Comparison of ENCODE assay signal across 14 cellular contexts in the genomic region with DNA sequence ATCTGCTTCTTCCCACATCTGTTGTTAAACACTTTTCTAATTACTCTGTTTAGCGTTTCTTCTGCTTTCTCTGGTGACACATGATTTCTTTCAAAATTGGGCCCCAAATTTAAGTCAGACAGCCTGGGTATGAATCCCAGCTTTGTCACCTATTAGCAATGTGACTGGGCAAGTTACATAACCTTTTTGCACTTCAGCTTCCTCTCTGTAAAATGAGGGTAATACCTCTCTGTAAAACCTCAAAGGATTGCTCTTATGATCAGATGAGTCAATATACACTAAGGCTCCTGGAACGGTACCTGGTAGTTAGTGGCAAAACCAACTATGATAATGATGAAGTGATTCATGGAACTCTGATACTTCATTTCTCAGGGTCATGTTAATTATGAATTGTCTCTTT. TPM values are rescaled to one million over a fixed set of nuclear protein-coding genes. Genes with fewer than 3 reads are reported as not detected.
DNase-seq lines count a peak whose midpoint lies in the region; FAIRE-seq and TF ChIP-seq lines count a peak whose summit lies in the region.
"Had no signal": no experiment of that assay in that cellular context is flagged by ENCODE, and none has a peak within 500 bp of the region (broad histone marks: within the 10 kb centered on the region; RNA-seq: fewer than 3 reads in every experiment).

No MANE protein-coding gene starts in this region.

- H3K36me3 ChIP-seq in astrocyte (ENCODE audit: insufficient read depth, low read length) (peaks cover 57% of the 10 kb centered on the region), SJCRH30 (peaks cover 75% of the 10 kb centered on the region), MM.1S (replicated peaks; ENCODE audit: insufficient read depth, low read length) (peaks cover 22% of the 10 kb centered on the region)
- H3K36me3 ChIP-seq: gastroesophageal sphincter, thoracic aorta had no signal

- H3K9me3 ChIP-seq in astrocyte (ENCODE audit: insufficient read depth, low read depth, low read length) (no peaks in the 10 kb centered on the region), SJCRH30 (replicated peaks) (no peaks in the 10 kb centered on the region), MM.1S (replicated peaks; ENCODE audit: insufficient read depth, low read length) (no peaks in the 10 kb centered on the region)
- H3K9me3 ChIP-seq: colonic mucosa, gastroesophageal sphincter, thoracic aorta had no signal

- H3K4me3 Mint-ChIP-seq in astrocyte (ENCODE audit: unreplicated experiment) (no peak overlapping the region), progenitor cell of endocrine pancreas (ENCODE audit: low read depth) (no peak overlapping the region)
- H3K4me3 Mint-ChIP-seq: naive thymus-derived CD4-positive, alpha-beta T cell had no signal

- H3K4me1 Mint-ChIP-seq in astrocyte (ENCODE audit: low read depth, unreplicated experiment): peaks cover 16% of the 10 kb centered on the region
- H3K4me1 Mint-ChIP-seq in progenitor cell of endocrine pancreas (ENCODE audit: low read depth): no peaks in the 10 kb centered on the region

- H3K9me3 Mint-ChIP-seq in astrocyte (ENCODE audit: unreplicated experiment): no peaks in the 10 kb centered on the region
- H3K9me3 Mint-ChIP-seq in progenitor cell of endocrine pancreas (ENCODE audit: low read depth): no peaks in the 10 kb centered on the region

- no peak for FAIRE-seq in astrocyte (lab: Jason Lieb, UNC)
- FAIRE-seq: GM12891 had no signal

- H2AFZ ChIP-seq in astrocyte (ENCODE audit: low read depth, low read length): no peak overlapping the region
- H2AFZ ChIP-seq in MM.1S (ENCODE audit: low read length): no peak overlapping the region

- H3K36me3 Mint-ChIP-seq in astrocyte (ENCODE audit: low read depth, unreplicated experiment) (peaks cover 15% of the 10 kb centered on the region), progenitor cell of endocrine pancreas (ENCODE audit: insufficient read depth) (peaks cover 6% of the 10 kb centered on the region)

- H3K27ac Mint-ChIP-seq in astrocyte (ENCODE audit: unreplicated experiment): peak overlapping the region; percentile 49
- H3K27ac Mint-ChIP-seq in progenitor cell of endocrine pancreas: no peak overlapping the region

- H3K4me2 ChIP-seq in astrocyte (ENCODE audit: low read length): peak overlapping the region; percentile 53
- H3K4me2 ChIP-seq in MM.1S (ENCODE audit: low read depth, low read length): no peak overlapping the region

- TF ChIP-seq CTCF in astrocyte (IDR thresholded peaks at IDR 0.05; ENCODE audit: insufficient read depth, low read depth, low read length) (no peak), progenitor cell of endocrine pancreas (IDR thresholded peaks at IDR 0.05; ENCODE audit: unreplicated experiment) (no peak), MM.1S (IDR thresholded peaks at IDR 0.05; ENCODE audit: low read length) (no peak)

- H3K4me3 ChIP-seq in astrocyte (ENCODE audit: insufficient read depth, low read depth, low read length) (no peak overlapping the region), SJCRH30 (no peak overlapping the region), MM.1S (ENCODE audit: low read length) (no peak overlapping the region)
- H3K4me3 ChIP-seq: colonic mucosa, gastroesophageal sphincter, thoracic aorta had no signal

- peaks cover 16% of the 10 kb centered on the region for H3K79me2 ChIP-seq in astrocyte (ENCODE audit: insufficient read depth, low read length)
- H3K79me2 ChIP-seq in MM.1S (ENCODE audit: low read length): 0 out of 2 replicates have a peak, but pooled peaks cover 3% of the 10 kb centered on the region

- peak overlapping the region; percentile 74 for H3K9ac ChIP-seq in astrocyte (ENCODE audit: low read length)
- H3K9ac ChIP-seq in MM.1S (ENCODE audit: low read length): no peak overlapping the region

- H3K27me3 Mint-ChIP-seq in astrocyte (ENCODE audit: low read depth, unreplicated experiment): no peaks in the 10 kb centered on the region
- no peaks in the 10 kb centered on the region for H3K27me3 Mint-ChIP-seq in progenitor cell of endocrine pancreas
- H3K27me3 Mint-ChIP-seq: naive thymus-derived CD4-positive, alpha-beta T cell had no signal

- no peaks in the 10 kb centered on the region for H3K9me2 ChIP-seq in MM.1S (replicated peaks; ENCODE audit: insufficient read depth, low read length)

- H3K27me3 ChIP-seq in astrocyte (ENCODE audit: insufficient read depth, low read length): no peaks in the 10 kb centered on the region
- H3K27me3 ChIP-seq in SJCRH30: no peaks in the 10 kb centered on the region
- no peaks in the 10 kb centered on the region for H3K27me3 ChIP-seq in MM.1S (replicated peaks; ENCODE audit: insufficient read depth, low read length)
- H3K27me3 ChIP-seq: colonic mucosa, gastroesophageal sphincter had no signal

- H3K4me1 ChIP-seq in astrocyte (ENCODE audit: insufficient read depth, low read length): peaks cover 14% of the 10 kb centered on the region
- no peaks in the 10 kb centered on the region for H3K4me1 ChIP-seq in SJCRH30
- H3K4me1 ChIP-seq in MM.1S (ENCODE audit: low read length): no peaks in the 10 kb centered on the region
- H3K4me1 ChIP-seq: colonic mucosa, gastroesophageal sphincter had no signal

- H3F3A ChIP-seq in MM.1S (ENCODE audit: insufficient read depth, low read length): no peaks in the 10 kb centered on the region

- peaks cover 14% of the 10 kb centered on the region for H4K20me1 ChIP-seq in astrocyte (ENCODE audit: insufficient read depth, low read length)
- H4K20me1 ChIP-seq in MM.1S (ENCODE audit: insufficient read depth, low read length): no peaks in the 10 kb centered on the region

- H3K27ac ChIP-seq in astrocyte (ENCODE audit: low read depth, low read length): peak overlapping the region; percentile 94
- H3K27ac ChIP-seq in SJCRH30: no peak overlapping the region
- H3K27ac ChIP-seq in MM.1S (ENCODE audit: low read length): no peak overlapping the region
- H3K27ac ChIP-seq: colonic mucosa, gastroesophageal sphincter, thoracic aorta had no signal

- DNase-seq in ELR (ENCODE audit: low read depth): peak; percentile 94
- DNase-seq in LHCN-M2 (ENCODE audit: low read depth): peak; percentile 44
- peak; percentile 85 for DNase-seq in astrocyte (ENCODE audit: low read depth)
- peak; percentile 96 for DNase-seq in kidney tubule cell (ENCODE audit: low spot score)
- DNase-seq in progenitor cell of endocrine pancreas (ENCODE audit: low spot score, unreplicated experiment): no peak
- no peak for DNase-seq in SJCRH30
- DNase-seq in MM.1S: no peak
- DNase-seq: activated naive CD4-positive, alpha-beta T cell; colonic mucosa; naive thymus-derived CD4-positive, alpha-beta T cell; NCI-H774 had no signal

RNA-seq across cellular contexts. Expression of a gene that starts 33.0 kb away (rescaled TPM):
- total RNA-seq in LHCN-M2 (2014; rRNA removed): 18.0 and 20.6 TPM in 2 replicates
- 5.4 TPM for polyA plus RNA-seq in LHCN-M2 (2012)
- total RNA-seq in astrocyte: 21.5 and 26.2 TPM in 2 replicates
- total RNA-seq in progenitor cell of endocrine pancreas: 15.9 and 17.5 TPM in 2 replicates
- 31.4 and 32.7 TPM in 2 replicates for total RNA-seq in SJCRH30 (2014; rRNA removed; shearing (Covaris generic))
- total RNA-seq: thoracic aorta had no signal
- polyA plus RNA-seq: naive thymus-derived CD4-positive, alpha-beta T cell had no signal

Comparison
In these comparisons a context has a peak if more than half of its experiments do, and no peak if none do; other contexts are left out.
1. DNase-seq: peak in ELR (single experiment), LHCN-M2 (single experiment), astrocyte (single experiment) and kidney tubule cell (single experiment); none in progenitor cell of endocrine pancreas (single experiment), SJCRH30 (0 of 2) and MM.1S (single experiment).